1 cellular context compared by ENCODE assay signal in genomic region chr1:93756656-93757055, GRCh38.
TF ChIP-seq lines count a peak whose summit lies in the region.

No MANE protein-coding gene starts in this region.

TF ChIP-seq in SK-N-SH treated with all-trans-retinoic acid at 6 μM for 48 hours, 23 proteins besides CTCF, POLR2A, EP300 and RAD21 (continued from another document):
- TF ChIP-seq ZC3H10 (CRISPR knock-in tag; IDR thresholded peaks at IDR 0.05) (no peak), CSDC2 (CRISPR knock-in tag; IDR thresholded peaks at IDR 0.05) (no peak), ZNF8 (CRISPR knock-in tag; IDR thresholded peaks at IDR 0.05) (no peak), GLIS3 (CRISPR knock-in tag; IDR thresholded peaks at IDR 0.05) (no peak), RARB (CRISPR knock-in tag; IDR thresholded peaks at IDR 0.05) (no peak), BACH2 (CRISPR knock-in tag; IDR thresholded peaks at IDR 0.05; ENCODE audit: borderline replicate concordance) (no peak)
TF ChIP-seq in SK-N-SH treated with all-trans-retinoic acid at 6 μM for 48 hours: peak in this region for 0.
